9 cellular contexts compared by ENCODE assay signal in genomic region chr18:56645415-56646016, GRCh38. TPM values are rescaled to one million over a fixed set of nuclear protein-coding genes. Genes with fewer than 3 reads are reported as not detected.
DNase-seq lines count a peak whose midpoint lies in the region; ATAC-seq, FAIRE-seq and TF ChIP-seq lines count a peak whose summit lies in the region.
"Had no signal": no experiment of that assay in that cellular context is flagged by ENCODE, and none has a peak within 500 bp of the region (broad histone marks: within the 10 kb centered on the region; RNA-seq: fewer than 3 reads in every experiment).

No MANE protein-coding gene starts in this region.

- H3K27ac Mint-ChIP-seq in CD8-positive, alpha-beta T cell = no peak overlapping the region
- no peak overlapping the region for H3K27ac Mint-ChIP-seq in activated T-helper 2 cell treated with anti-CD3 and anti-CD28 coated beads, Interferon-gamma antibody, Interleukin-2, Interleukin-4, amounts not matched to agents 10 μg/mL and 5 μg/mL and 100 μg/mL, durations not matched to agents 14 hours and 24 hours and 36 hours
- H3K27ac Mint-ChIP-seq: activated B cell treated with CpG ODN at 0.5 μM for 24 hours had no signal

- TF ChIP-seq CTCF in CD8-positive, alpha-beta T cell (IDR thresholded peaks at IDR 0.05) = peak; percentile 52
- peak in 3 of 4 donors; percentile 41 to 51 (median 46) for TF ChIP-seq CTCF in right lobe of liver (IDR thresholded peaks at IDR 0.05)

- no peak overlapping the region for H3K4me3 ChIP-seq in CD8-positive, alpha-beta T cell (ENCODE audit: low read depth, low read length)
- H3K4me3 ChIP-seq in GM23248 (no peak overlapping the region), right lobe of liver (no peak overlapping the region)

- no peak overlapping the region for H2AFZ ChIP-seq in GM23248

- H3F3A ChIP-seq in GM23248 (ENCODE audit: insufficient read depth) = peaks cover 4% of the 10 kb centered on the region; the same call in 1 of the 2 replicates

- H4K20me1 ChIP-seq in GM23248 (ENCODE audit: insufficient read depth) = no peaks in the 10 kb centered on the region

- DNase-seq in CD8-positive, alpha-beta T cell = no peak
- peak; percentile 24 for DNase-seq in GM23248
- no peak for DNase-seq in right lobe of liver
- DNase-seq in activated T-helper 2 cell treated with anti-CD3 and anti-CD28 coated beads, Interferon-gamma antibody, Interleukin-2, Interleukin-4, amounts not matched to agents 10 μg/mL and 5 μg/mL and 100 μg/mL, durations not matched to agents 14 hours and 24 hours and 36 hours (ENCODE audit: low spot score) = no peak
- no peak for DNase-seq in stimulated activated CD8-positive, alpha-beta memory T cell treated with anti-CD3 and anti-CD28 coated beads, Interleukin-4, amount 100 ng/mL, for 48 hours
- DNase-seq: activated B cell treated with CpG ODN at 0.5 μM for 24 hours had no signal

- ATAC-seq in CD8-positive, alpha-beta T cell = no peak
- ATAC-seq in right lobe of liver (peak in 3 of 4 donors; percentile 26 to 40 (median 29)), HG03097 (IDR thresholded peaks at IDR 0.05; ENCODE audit: low FRiP score, unreplicated experiment) (no peak), HG02623 (IDR thresholded peaks at IDR 0.05; ENCODE audit: unreplicated experiment) (no peak)

- peaks cover 5% of the 10 kb centered on the region for H3K4me1 Mint-ChIP-seq in CD8-positive, alpha-beta T cell (ENCODE audit: low read depth)
- H3K4me1 Mint-ChIP-seq in activated T-helper 2 cell treated with anti-CD3 and anti-CD28 coated beads, Interferon-gamma antibody, Interleukin-2, Interleukin-4, amounts not matched to agents 10 μg/mL and 5 μg/mL and 100 μg/mL, durations not matched to agents 14 hours and 24 hours and 36 hours (ENCODE audit: low read depth) = peaks cover 31% of the 10 kb centered on the region

- POLR2A ChIA-PET in CD8-positive, alpha-beta T cell (lab: Charles Lee) = no interaction called here

- intact Hi-C loops in CD8-positive, alpha-beta T cell (cut with DNase I, micrococcal nuclease) = loop anchor here in 1 of 2 experiments (10.0 kb wide), 1 partner anchor 1061 kb away; the partner anchor contains the start of gene TCF4
- intact Hi-C loops in right lobe of liver (cut with DNase I) = no loop called here
- intact Hi-C loops in activated T-helper 2 cell treated with anti-CD3 and anti-CD28 coated beads, Interferon-gamma antibody, Interleukin-2, Interleukin-4, amounts not matched to agents 10 μg/mL and 5 μg/mL and 100 μg/mL, durations not matched to agents 14 hours and 24 hours and 36 hours (cut with micrococcal nuclease) = no loop called here

- no peaks in the 10 kb centered on the region for H3K27me3 ChIP-seq in CD8-positive, alpha-beta T cell (ENCODE audit: insufficient read depth, low read length)
- H3K27me3 ChIP-seq in GM23248 (replicated peaks; ENCODE audit: insufficient read depth) = no peaks in the 10 kb centered on the region
- no peaks in the 10 kb centered on the region for H3K27me3 ChIP-seq in right lobe of liver

- H3K9me2 ChIP-seq in GM23248 (ENCODE audit: insufficient read depth) = no peaks in the 10 kb centered on the region

- H3K79me2 ChIP-seq in GM23248 (ENCODE audit: insufficient read depth) = no peaks in the 10 kb centered on the region

- no peaks in the 10 kb centered on the region for H3K9me3 Mint-ChIP-seq in CD8-positive, alpha-beta T cell
- no peaks in the 10 kb centered on the region for H3K9me3 Mint-ChIP-seq in activated T-helper 2 cell treated with anti-CD3 and anti-CD28 coated beads, Interferon-gamma antibody, Interleukin-2, Interleukin-4, amounts not matched to agents 10 μg/mL and 5 μg/mL and 100 μg/mL, durations not matched to agents 14 hours and 24 hours and 36 hours
- H3K9me3 Mint-ChIP-seq: activated B cell treated with CpG ODN at 0.5 μM for 24 hours had no signal

- WGBS in GM23248 (ENCODE audit: low coverage in 1 of 2, low lambda C conversion rate in 2 of 2, missing lambda C conversion rate in 2 of 2), 2 experiments = 53 to 55% methylated on average over 5 of the region's 5 CpGs
- WGBS in right lobe of liver (ENCODE audit: insufficient coverage, low coverage, low lambda C conversion rate, missing lambda C conversion rate) = 53% methylated on average over 5 of the region's 5 CpGs

- no peak overlapping the region for H3K9ac ChIP-seq in GM23248

- H3K4me3 Mint-ChIP-seq in CD8-positive, alpha-beta T cell = no peak overlapping the region
- H3K4me3 Mint-ChIP-seq in activated T-helper 2 cell treated with anti-CD3 and anti-CD28 coated beads, Interferon-gamma antibody, Interleukin-2, Interleukin-4, amounts not matched to agents 10 μg/mL and 5 μg/mL and 100 μg/mL, durations not matched to agents 14 hours and 24 hours and 36 hours (ENCODE audit: low read depth) = no peak overlapping the region
- H3K4me3 Mint-ChIP-seq: activated B cell treated with CpG ODN at 0.5 μM for 24 hours had no signal

- H3K36me3 ChIP-seq in CD8-positive, alpha-beta T cell (ENCODE audit: insufficient read depth, low read length) = no peaks in the 10 kb centered on the region
- H3K36me3 ChIP-seq in GM23248 (ENCODE audit: low read depth) (no peaks in the 10 kb centered on the region), right lobe of liver (no peaks in the 10 kb centered on the region)

- CTCF ChIA-PET in CD8-positive, alpha-beta T cell (lab: Charles Lee) = interaction anchor here (0.7 to 1.6 kb wide), 5 partner anchors 11 to 1010 kb away, joined by 3 read pairs; no protein-coding TSS in a partner anchor

- H3K27me3 Mint-ChIP-seq in CD8-positive, alpha-beta T cell (ENCODE audit: low read depth) = no peaks in the 10 kb centered on the region
- H3K27me3 Mint-ChIP-seq in activated T-helper 2 cell treated with anti-CD3 and anti-CD28 coated beads, Interferon-gamma antibody, Interleukin-2, Interleukin-4, amounts not matched to agents 10 μg/mL and 5 μg/mL and 100 μg/mL, durations not matched to agents 14 hours and 24 hours and 36 hours (ENCODE audit: low read depth) = no peaks in the 10 kb centered on the region
- H3K27me3 Mint-ChIP-seq: activated B cell treated with CpG ODN at 0.5 μM for 24 hours had no signal

- FAIRE-seq in TTC549 (lab: Jason Lieb, UNC) = peak; percentile 67

- no peak overlapping the region for H3K27ac ChIP-seq in CD8-positive, alpha-beta T cell (ENCODE audit: low read depth, low read length)
- H3K27ac ChIP-seq in GM23248 (no peak overlapping the region), right lobe of liver (no peak overlapping the region)

- in situ Hi-C loops in GM23248 (cut with MboI) = no loop called here

- no peaks in the 10 kb centered on the region for H3K9me3 ChIP-seq in CD8-positive, alpha-beta T cell (ENCODE audit: low read length)
- H3K9me3 ChIP-seq in GM23248 (ENCODE audit: low read depth) (no peaks in the 10 kb centered on the region), right lobe of liver (no peaks in the 10 kb centered on the region)

- no peak overlapping the region for H3K4me2 ChIP-seq in GM23248 (ENCODE audit: unreplicated experiment)

- peaks cover 5% of the 10 kb centered on the region for H3K4me1 ChIP-seq in CD8-positive, alpha-beta T cell (ENCODE audit: insufficient read depth, low read length)
- H3K4me1 ChIP-seq in GM23248 (ENCODE audit: insufficient read depth) (no peaks in the 10 kb centered on the region), right lobe of liver (peaks cover 0 to 2% (median 0%) of the 10 kb centered on the region in 4 donors)

- TF ChIP-seq POLR2A in right lobe of liver (IDR thresholded peaks at IDR 0.05) = no peak

- peaks cover 4% of the 10 kb centered on the region for H3K36me3 Mint-ChIP-seq in CD8-positive, alpha-beta T cell
- no peaks in the 10 kb centered on the region for H3K36me3 Mint-ChIP-seq in activated T-helper 2 cell treated with anti-CD3 and anti-CD28 coated beads, Interferon-gamma antibody, Interleukin-2, Interleukin-4, amounts not matched to agents 10 μg/mL and 5 μg/mL and 100 μg/mL, durations not matched to agents 14 hours and 24 hours and 36 hours (ENCODE audit: low read depth)

RNA-seq across cellular contexts. Expression of gene WDR7, which starts 5.6 kb away (rescaled TPM):
- total RNA-seq in CD8-positive, alpha-beta T cell = 10 to 100 TPM; 21.0 to 22.1 TPM
- total RNA-seq in GM23248 (2014; rRNA removed; shearing (Covaris generic)) = 6.7 and 8.2 TPM in 2 replicates
- 7.2 and 8.3 TPM in 2 replicates for polyA plus RNA-seq in GM23248 (2016; fragmentation: Nextera tagmentation; extraction: Ambion mirVana)
- 10 to 100 TPM; 10.4 to 18.8 (median 15.3) TPM for total RNA-seq in right lobe of liver
- 25.4 and 27.1 TPM in 2 replicates for total RNA-seq in activated T-helper 2 cell treated with anti-CD3 and anti-CD28 coated beads, Interferon-gamma antibody, Interleukin-2, Interleukin-4, amounts not matched to agents 10 μg/mL and 5 μg/mL and 100 μg/mL, durations not matched to agents 14 hours and 24 hours and 36 hours

RNA-seq across cellular contexts. Expression of gene TXNL1, which starts 7.1 kb away (rescaled TPM):
- 10 to 100 TPM; 43.3 to 44.8 TPM for total RNA-seq in CD8-positive, alpha-beta T cell
- total RNA-seq in GM23248 (2014; rRNA removed; shearing (Covaris generic)) = 50.0 and 71.6 TPM in 2 replicates
- polyA plus RNA-seq in GM23248 (2016; fragmentation: Nextera tagmentation; extraction: Ambion mirVana) = 101 and 109 TPM in 2 replicates
- total RNA-seq in right lobe of liver = 10 to 100 TPM; 30.1 to 58.0 (median 42.8) TPM
- total RNA-seq in activated T-helper 2 cell treated with anti-CD3 and anti-CD28 coated beads, Interferon-gamma antibody, Interleukin-2, Interleukin-4, amounts not matched to agents 10 μg/mL and 5 μg/mL and 100 μg/mL, durations not matched to agents 14 hours and 24 hours and 36 hours = 95.1 and 96.3 TPM in 2 replicates

Comparison
In these comparisons a context has a peak if more than half of its experiments do, and no peak if none do; other contexts are left out.
1. ATAC-seq: peak in right lobe of liver (3 of 4); none in CD8-positive, alpha-beta T cell (single experiment), HG03097 (single experiment) and HG02623 (single experiment).